Comparison of ENCODE assay signal across 20 cellular contexts in genomic region chr13:51955841-51956603, GRCh38. TPM values are rescaled to one million over a fixed set of nuclear protein-coding genes. Genes with fewer than 3 reads are reported as not detected.
A peak's percentile ranks its signal among the peaks of the same experiment; 100 is the strongest.
DNase-seq lines count a peak whose midpoint lies in the region; ATAC-seq and TF ChIP-seq lines count a peak whose summit lies in the region.
"Had no signal": no experiment of that assay in that cellular context is flagged by ENCODE, and none has a peak within 500 bp of the region (broad histone marks: within the 10 kb centered on the region; RNA-seq: fewer than 3 reads in every experiment).

No MANE protein-coding gene starts in this region.

- H3K36me3 ChIP-seq in OCI-LY3 (replicated peaks; ENCODE audit: low read depth, low read length), result peaks cover 7% of the 10 kb centered on the region
- H3K36me3 ChIP-seq: BE2C, lower lobe of right lung had no signal

- H3K27ac ChIP-seq in OCI-LY3 (ENCODE audit: low read length), result peak overlapping the region; percentile 91
- H3K27ac ChIP-seq: lower lobe of right lung, tibial nerve had no signal

- H3K27me3 Mint-ChIP-seq in progenitor cell of endocrine pancreas, result no peaks in the 10 kb centered on the region
- H3K27me3 Mint-ChIP-seq in activated naive CD4-positive, alpha-beta T cell treated with anti-CD3 and anti-CD28 coated beads for 36 hours (ENCODE audit: low read depth), result no peaks in the 10 kb centered on the region

- H3K27ac Mint-ChIP-seq in progenitor cell of endocrine pancreas, result peak overlapping the region; percentile 42
- no peak overlapping the region for H3K27ac Mint-ChIP-seq in activated naive CD4-positive, alpha-beta T cell treated with anti-CD3 and anti-CD28 coated beads for 36 hours
- H3K27ac Mint-ChIP-seq: effector memory CD8-positive, alpha-beta T cell; immature natural killer cell; natural killer cell; stimulated activated naive B cell treated with anti-CD40 and anti-IgM and Interleukin-4, amounts not matched to agents 10 μg/mL and 1 μg/mL and 100 μg/mL, for 72 hours had no signal

- CTCF ChIA-PET in activated naive CD4-positive, alpha-beta T cell treated with anti-CD3 and anti-CD28 coated beads for 36 hours (lab: Charles Lee), result no interaction called here

- H3K36me3 Mint-ChIP-seq in progenitor cell of endocrine pancreas (ENCODE audit: insufficient read depth), result peaks cover 24% of the 10 kb centered on the region
- H3K36me3 Mint-ChIP-seq in activated naive CD4-positive, alpha-beta T cell treated with anti-CD3 and anti-CD28 coated beads for 36 hours (ENCODE audit: low read depth), result peaks cover 1% of the 10 kb centered on the region
- H3K36me3 Mint-ChIP-seq: immature natural killer cell; natural killer cell; stimulated activated naive B cell treated with anti-CD40 and anti-IgM and Interleukin-4, amounts not matched to agents 10 μg/mL and 1 μg/mL and 100 μg/mL, for 72 hours had no signal

- H3K9me3 ChIP-seq in OCI-LY3 (ENCODE audit: insufficient read depth, low read length), result no peaks in the 10 kb centered on the region
- H3K9me3 ChIP-seq: BE2C, lower lobe of right lung, tibial nerve had no signal

- H3K27me3 ChIP-seq in OCI-LY3 (ENCODE audit: low read depth, low read length), result peaks cover 7% of the 10 kb centered on the region; the same call in 1 of the 2 replicates
- H3K27me3 ChIP-seq: BE2C, tibial nerve had no signal

- no peaks in the 10 kb centered on the region for H3K9me3 Mint-ChIP-seq in progenitor cell of endocrine pancreas (ENCODE audit: low read depth)
- H3K9me3 Mint-ChIP-seq in activated naive CD4-positive, alpha-beta T cell treated with anti-CD3 and anti-CD28 coated beads for 36 hours, result peaks cover 1% of the 10 kb centered on the region
- H3K9me3 Mint-ChIP-seq: immature natural killer cell; natural killer cell; stimulated activated naive B cell treated with anti-CD40 and anti-IgM and Interleukin-4, amounts not matched to agents 10 μg/mL and 1 μg/mL and 100 μg/mL, for 72 hours had no signal

- H4K20me1 ChIP-seq in OCI-LY3 (ENCODE audit: insufficient read depth, low read length), result no peaks in the 10 kb centered on the region

- peak overlapping the region; percentile 14 for H2AFZ ChIP-seq in OCI-LY3 (ENCODE audit: low read depth, low read length)

- H3K9ac ChIP-seq in OCI-LY3 (ENCODE audit: low read length), result peak overlapping the region; percentile 64

- intact Hi-C loops in activated naive CD4-positive, alpha-beta T cell treated with anti-CD3 and anti-CD28 coated beads for 36 hours (cut with micrococcal nuclease), result no loop called here

- no peak for TF ChIP-seq CTCF in OCI-LY3 (IDR thresholded peaks at IDR 0.05; ENCODE audit: low read depth, low read length)
- no peak for TF ChIP-seq CTCF in progenitor cell of endocrine pancreas (IDR thresholded peaks at IDR 0.05; ENCODE audit: unreplicated experiment)

- H3K4me3 ChIP-seq in OCI-LY3 (ENCODE audit: low read length), result peak overlapping the region; percentile 71
- H3K4me3 ChIP-seq: lower lobe of right lung, tibial nerve had no signal

- no peaks in the 10 kb centered on the region for H3K79me2 ChIP-seq in OCI-LY3 (ENCODE audit: low read length)

- H3K4me3 Mint-ChIP-seq in progenitor cell of endocrine pancreas (ENCODE audit: low read depth), result no peak overlapping the region
- no peak overlapping the region for H3K4me3 Mint-ChIP-seq in activated naive CD4-positive, alpha-beta T cell treated with anti-CD3 and anti-CD28 coated beads for 36 hours
- H3K4me3 Mint-ChIP-seq: effector memory CD8-positive, alpha-beta T cell; immature natural killer cell; natural killer cell; stimulated activated naive B cell treated with anti-CD40 and anti-IgM and Interleukin-4, amounts not matched to agents 10 μg/mL and 1 μg/mL and 100 μg/mL, for 72 hours had no signal

- DNase-seq in DMS53 (lab: John Stamatoyannopoulos, UW) (peak; percentile 47), DMS53 treated with DMSO at 0.1 percent for 48 hours (lab: John Stamatoyannopoulos, UW; ENCODE audit: unreplicated experiment) (no peak), cerebellar nuclear complex (lab: John Stamatoyannopoulos, UW) (peak; percentile 27 to 43), progenitor cell of endocrine pancreas (ENCODE audit: low spot score, unreplicated experiment) (no peak), GM19238 (ENCODE audit: insufficient read length, low spot score) (no peak)
- no peak for DNase-seq in activated naive CD4-positive, alpha-beta T cell treated with anti-CD3 and anti-CD28 coated beads for 36 hours
- DNase-seq: 8988T; activated CD4-positive, CD25-positive, alpha-beta regulatory T cell; BE2C; effector memory CD8-positive, alpha-beta T cell; immature natural killer cell; lower lobe of right lung; MM.1S; natural killer cell; NCI-H1930; NCI-H510A; stimulated activated naive B cell treated with anti-CD40 and anti-IgM and Interleukin-4, amounts not matched to agents 10 μg/mL and 1 μg/mL and 100 μg/mL, for 72 hours had no signal

- ATAC-seq in GM18498 (IDR thresholded peaks at IDR 0.05; ENCODE audit: unreplicated experiment), result no peak
- ATAC-seq: effector memory CD8-positive, alpha-beta T cell; natural killer cell; stimulated activated naive B cell treated with anti-CD40 and anti-IgM and Interleukin-4, amounts not matched to agents 10 μg/mL and 1 μg/mL and 100 μg/mL, for 72 hours had no signal

- peaks cover 22% of the 10 kb centered on the region for H3K4me1 Mint-ChIP-seq in progenitor cell of endocrine pancreas (ENCODE audit: low read depth)
- peaks cover 39% of the 10 kb centered on the region for H3K4me1 Mint-ChIP-seq in activated naive CD4-positive, alpha-beta T cell treated with anti-CD3 and anti-CD28 coated beads for 36 hours (ENCODE audit: low read depth)

- peak overlapping the region; percentile 93 for H3K4me2 ChIP-seq in OCI-LY3 (ENCODE audit: low read length)

- H3K4me1 ChIP-seq in OCI-LY3 (ENCODE audit: low read length), result peaks cover 74% of the 10 kb centered on the region
- H3K4me1 ChIP-seq: BE2C, lower lobe of right lung, tibial nerve had no signal

RNA-seq across cellular contexts. Expression of gene ATP7B, which starts 55.2 kb away (rescaled TPM):
- 59.4 and 63.2 TPM in 2 replicates for total RNA-seq in progenitor cell of endocrine pancreas
- under 1 TPM; 0.69 to 0.74 TPM for total RNA-seq in activated naive CD4-positive, alpha-beta T cell treated with anti-CD3 and anti-CD28 coated beads for 36 hours

RNA-seq across cellular contexts. Expression of gene ALG11, which starts 56.2 kb away (rescaled TPM):
- 39.4 and 45.1 TPM in 2 replicates for total RNA-seq in progenitor cell of endocrine pancreas
- total RNA-seq in activated naive CD4-positive, alpha-beta T cell treated with anti-CD3 and anti-CD28 coated beads for 36 hours, result 10 to 100 TPM; 12.6 to 15.6 TPM

Comparison
In these comparisons a context has a peak if more than half of its experiments do, and no peak if none do; other contexts are left out.
1. DNase-seq: peak in DMS53 (single experiment) and cerebellar nuclear complex (2 of 2); none in DMS53 treated with DMSO at 0.1 percent for 48 hours (single experiment), progenitor cell of endocrine pancreas (single experiment), activated naive CD4-positive, alpha-beta T cell treated with anti-CD3 and anti-CD28 coated beads for 36 hours (single experiment) and GM19238 (single experiment).
2. RNA of gene ATP7B, which starts 55.2 kb away (total RNA-seq): 59.4 to 63.2 TPM in progenitor cell of endocrine pancreas; 0.69 to 0.74 TPM in activated naive CD4-positive, alpha-beta T cell treated with anti-CD3 and anti-CD28 coated beads for 36 hours; every median in the first group is over 10 times any median in the second.